26 cellular contexts compared by ENCODE assay signal in the genomic region with DNA sequence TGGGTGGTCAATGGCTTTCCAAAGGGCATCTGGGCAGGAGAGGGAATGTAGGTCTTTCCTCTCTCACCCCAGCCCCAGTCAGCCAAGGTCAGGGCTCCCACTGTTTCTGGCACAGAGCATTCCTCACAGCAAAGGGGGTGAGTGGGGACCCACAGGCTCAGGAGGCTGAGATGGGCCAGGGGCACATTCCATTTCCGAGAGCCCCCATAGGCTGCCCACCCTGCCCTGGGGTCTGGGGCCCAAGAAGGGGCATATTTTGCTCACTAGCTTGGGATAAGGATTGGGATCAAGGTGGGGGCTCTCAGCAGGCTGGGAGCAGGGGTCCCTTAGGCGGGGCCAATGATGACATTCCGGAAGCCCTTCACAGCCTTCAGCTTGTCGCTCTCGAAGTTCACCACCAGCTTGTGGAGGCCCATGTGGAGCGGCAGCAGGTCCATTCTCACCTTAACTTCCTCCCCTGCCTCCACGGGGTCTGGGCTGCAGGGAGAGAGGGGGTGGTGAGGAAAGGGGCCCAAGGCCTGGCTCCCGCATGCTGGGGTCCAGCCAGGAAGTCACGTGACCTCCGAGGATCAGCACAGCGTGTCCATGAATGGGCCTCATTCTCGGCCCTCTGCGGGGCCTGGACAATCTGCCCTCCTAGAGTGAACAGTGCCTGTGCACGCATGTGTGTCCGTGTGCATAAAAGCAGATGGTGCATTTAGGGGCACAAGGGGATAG. TPM values are rescaled to one million over a fixed set of nuclear protein-coding genes. Genes with fewer than 3 reads are reported as not detected.
A peak's percentile ranks its signal among the peaks of the same experiment; 100 is the strongest.
DNase-seq lines count a peak whose midpoint lies in the region; ATAC-seq, FAIRE-seq and TF ChIP-seq lines count a peak whose summit lies in the region.
"Had no signal": no experiment of that assay in that cellular context is flagged by ENCODE, and none has a peak within 500 bp of the region (broad histone marks: within the 10 kb centered on the region; RNA-seq: fewer than 3 reads in every experiment).

No MANE protein-coding gene starts in this region.

- TF ChIP-seq POLR2A in GM12892 (IDR thresholded peaks at IDR 0.05; ENCODE audit: low read depth, low read length), result no peak

- TF ChIP-seq CTCF in RWPE2 (IDR thresholded peaks at IDR 0.05; ENCODE audit: poor library complexity, severe bottlenecking), result no peak
- TF ChIP-seq CTCF in kidney (IDR thresholded peaks at IDR 0.05; ENCODE audit: borderline replicate concordance, extremely low read depth, insufficient read depth), result no peak

- H3K27me3 ChIP-seq in H7 (ENCODE audit: control insufficient read depth, insufficient read depth, low read length) (no peaks in the 10 kb centered on the region), RWPE2 (ENCODE audit: insufficient read depth, poor library complexity, severe bottlenecking) (no peaks in the 10 kb centered on the region)
- H3K27me3 ChIP-seq: BLaER1 treated with 17β-estradiol and CSF1 and Interleukin-3, amounts not matched to agents 10 nM and 100 nM; breast epithelium had no signal

- H3K4me3 ChIP-seq in H7 (ENCODE audit: insufficient read depth, low read depth, low read length), result no peak overlapping the region
- H3K4me3 ChIP-seq in RWPE2 (ENCODE audit: severe bottlenecking), result no peak overlapping the region
- H3K4me3 ChIP-seq in kidney (ENCODE audit: low read length in 2 of 2), result no peak overlapping the region
- H3K4me3 ChIP-seq: BLaER1 treated with 17β-estradiol and CSF1 and Interleukin-3, amounts not matched to agents 10 nM and 100 nM; breast epithelium; smooth muscle cell had no signal

- intact Hi-C loops in kidney (cut with DNase I) (no loop called here), sciatic nerve (cut with DNase I) (no loop called here)

- H3K9me3 ChIP-seq in RWPE2 (ENCODE audit: severe bottlenecking) (no peaks in the 10 kb centered on the region), kidney (ENCODE audit: control insufficient read depth in 1 of 2, low read length in 2 of 2) (no peaks in the 10 kb centered on the region)
- H3K9me3 ChIP-seq: BLaER1 treated with 17β-estradiol and CSF1 and Interleukin-3, amounts not matched to agents 10 nM and 100 nM; breast epithelium had no signal

- peak; percentile 22 for DNase-seq in H7
- DNase-seq in RWPE2 (ENCODE audit: low spot score), result peak; percentile 78
- peak; percentile 68 for DNase-seq in kidney
- DNase-seq in sciatic nerve (ENCODE audit: low spot score), result peak; percentile 55
- no peak for DNase-seq in UCSD-AML1 (lab: John Stamatoyannopoulos, UW; ENCODE audit: unreplicated experiment)
- DNase-seq in HUDEP-2 (lab: John Stamatoyannopoulos, UW; ENCODE audit: unreplicated experiment in 76 of 76), result no peak
- DNase-seq in GM12892 (ENCODE audit: insufficient read length), result no peak
- DNase-seq: activated CD4-positive, alpha-beta T cell treated with anti-CD3 and anti-CD28 coated beads, Interleukin-2, amount 50 U/mL, for 1 hour; activated CD8-positive, alpha-beta memory T cell treated with anti-CD3 and anti-CD28 coated beads, Interleukin-2, amount 10 ng/mL, durations not matched to agents 7 days and 5 days; activated naive CD4-positive, alpha-beta T cell; activated T-cell treated with anti-CD3 and anti-CD28 coated beads, Interleukin-2, amount 50 U/mL, for 72 hours; amniotic stem cell; effector memory CD4-positive, alpha-beta T cell; erythroblast; GDM1; NCI-H1694; SHP77; stimulated activated CD4-positive, alpha-beta T cell treated with anti-CD3 and anti-CD28 coated beads, Interleukin-2, amount 100 ng/mL, for 24 hours; SW 1271; T1000 had no signal

- ATAC-seq in RWPE2 (ENCODE audit: low read depth), result no peak
- no peak for ATAC-seq in sciatic nerve
- ATAC-seq in GM21786 (IDR thresholded peaks at IDR 0.05; ENCODE audit: unreplicated experiment), result no peak
- ATAC-seq: activated CD8-positive, alpha-beta memory T cell treated with anti-CD3 and anti-CD28 coated beads, Interleukin-2, amount 10 ng/mL, durations not matched to agents 7 days and 5 days; activated T-cell treated with anti-CD3 and anti-CD28 coated beads, Interleukin-2, amount 50 U/mL, for 72 hours had no signal

- H3K36me3 ChIP-seq in H7 (replicated peaks; ENCODE audit: control insufficient read depth, insufficient read depth, low read length), result no peaks in the 10 kb centered on the region
- no peaks in the 10 kb centered on the region for H3K36me3 ChIP-seq in RWPE2 (ENCODE audit: low read depth)
- H3K36me3 ChIP-seq in kidney (ENCODE audit: control insufficient read depth in 1 of 2, insufficient read depth in 2 of 2, low read length in 2 of 2), result no peaks in the 10 kb centered on the region
- H3K36me3 ChIP-seq: BLaER1 treated with 17β-estradiol and CSF1 and Interleukin-3, amounts not matched to agents 10 nM and 100 nM; breast epithelium had no signal

- no peak overlapping the region for H3K27ac ChIP-seq in RWPE2 (ENCODE audit: poor library complexity, severe bottlenecking)
- no peak overlapping the region for H3K27ac ChIP-seq in kidney (ENCODE audit: low read depth in 2 of 2, low read length in 2 of 2)
- H3K27ac ChIP-seq: BLaER1 treated with 17β-estradiol and CSF1 and Interleukin-3, amounts not matched to agents 10 nM and 100 nM; breast epithelium had no signal

- FAIRE-seq in kidney (lab: Jason Lieb, UNC), result no peak
- FAIRE-seq in GM12892 (lab: Jason Lieb, UNC), result no peak
- FAIRE-seq: colon had no signal

- H3K9ac ChIP-seq in kidney (ENCODE audit: low read length in 2 of 2), result no peak overlapping the region
- H3K9ac ChIP-seq: BLaER1 treated with 17β-estradiol and CSF1 and Interleukin-3, amounts not matched to agents 10 nM and 100 nM had no signal

- H3K4me1 ChIP-seq in RWPE2 (ENCODE audit: insufficient read depth, poor library complexity, severe bottlenecking) (peaks cover 37% of the 10 kb centered on the region), kidney (ENCODE audit: control insufficient read depth in 1 of 2, insufficient read depth in 1 of 2, low read depth in 1 of 2, low read length in 2 of 2) (peaks cover 20 to 21% of the 10 kb centered on the region in 2 donors)
- H3K4me1 ChIP-seq: breast epithelium had no signal

RNA-seq across cellular contexts. Expression of gene TGM2, which starts 35.0 kb away (rescaled TPM):
- total RNA-seq in H7 (2014; rRNA removed; shearing (Covaris generic)), result 0.83 and 1.1 TPM in 2 replicates
- total RNA-seq in kidney (611 TPM), sciatic nerve (70.3 TPM)
- polyA plus RNA-seq in kidney (ENCODE audit: insufficient read depth, low read depth, low replicate concordance), result 44.6 TPM
- polyA plus RNA-seq in GM12892 (2012; ENCODE audit: missing spikeins), result 0.55 TPM
- total RNA-seq: OCI-LY7 had no signal

Comparison
In these comparisons a context has a peak if more than half of its experiments do, and no peak if none do; other contexts are left out.
1. DNase-seq: peak in H7 (single experiment), RWPE2 (single experiment), kidney (single experiment) and sciatic nerve (single experiment); none in UCSD-AML1 (single experiment), HUDEP-2 (0 of 76) and GM12892 (single experiment).
2. RNA of gene TGM2, which starts 35.0 kb away (total RNA-seq): 611 TPM in kidney (single experiment) and 70.3 TPM in sciatic nerve (single experiment); 0.83 to 1.1 TPM in H7; every median in the first group is over 10 times any median in the second.